ENCODE assay signal across 1 cellular context in the genomic region with DNA sequence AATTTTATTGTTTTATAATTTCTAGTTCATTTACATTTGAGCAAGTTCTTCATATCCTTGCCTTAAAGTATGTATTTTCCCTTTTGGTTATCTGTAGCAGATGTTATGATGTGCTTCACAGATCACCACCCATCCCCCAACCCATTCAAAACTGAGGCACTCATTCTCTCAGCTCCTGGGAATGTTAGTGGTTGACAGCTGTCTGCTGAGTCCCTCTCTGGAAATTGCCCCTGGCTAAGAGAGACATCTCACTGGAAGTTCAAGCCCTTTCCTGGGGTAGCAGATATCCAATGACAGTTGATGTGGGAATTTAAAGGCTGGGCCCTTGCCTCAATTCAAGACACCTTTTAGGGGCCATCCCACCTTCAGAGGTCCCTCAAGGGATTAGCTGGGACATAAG.
TF ChIP-seq lines count a peak whose summit lies in the region.

No MANE protein-coding gene starts in this region.

TF ChIP-seq in GM23338, 12 proteins besides CTCF, POLR2A, EP300 and RAD21 (continued from another document):
- TF ChIP-seq, protein P1, sequence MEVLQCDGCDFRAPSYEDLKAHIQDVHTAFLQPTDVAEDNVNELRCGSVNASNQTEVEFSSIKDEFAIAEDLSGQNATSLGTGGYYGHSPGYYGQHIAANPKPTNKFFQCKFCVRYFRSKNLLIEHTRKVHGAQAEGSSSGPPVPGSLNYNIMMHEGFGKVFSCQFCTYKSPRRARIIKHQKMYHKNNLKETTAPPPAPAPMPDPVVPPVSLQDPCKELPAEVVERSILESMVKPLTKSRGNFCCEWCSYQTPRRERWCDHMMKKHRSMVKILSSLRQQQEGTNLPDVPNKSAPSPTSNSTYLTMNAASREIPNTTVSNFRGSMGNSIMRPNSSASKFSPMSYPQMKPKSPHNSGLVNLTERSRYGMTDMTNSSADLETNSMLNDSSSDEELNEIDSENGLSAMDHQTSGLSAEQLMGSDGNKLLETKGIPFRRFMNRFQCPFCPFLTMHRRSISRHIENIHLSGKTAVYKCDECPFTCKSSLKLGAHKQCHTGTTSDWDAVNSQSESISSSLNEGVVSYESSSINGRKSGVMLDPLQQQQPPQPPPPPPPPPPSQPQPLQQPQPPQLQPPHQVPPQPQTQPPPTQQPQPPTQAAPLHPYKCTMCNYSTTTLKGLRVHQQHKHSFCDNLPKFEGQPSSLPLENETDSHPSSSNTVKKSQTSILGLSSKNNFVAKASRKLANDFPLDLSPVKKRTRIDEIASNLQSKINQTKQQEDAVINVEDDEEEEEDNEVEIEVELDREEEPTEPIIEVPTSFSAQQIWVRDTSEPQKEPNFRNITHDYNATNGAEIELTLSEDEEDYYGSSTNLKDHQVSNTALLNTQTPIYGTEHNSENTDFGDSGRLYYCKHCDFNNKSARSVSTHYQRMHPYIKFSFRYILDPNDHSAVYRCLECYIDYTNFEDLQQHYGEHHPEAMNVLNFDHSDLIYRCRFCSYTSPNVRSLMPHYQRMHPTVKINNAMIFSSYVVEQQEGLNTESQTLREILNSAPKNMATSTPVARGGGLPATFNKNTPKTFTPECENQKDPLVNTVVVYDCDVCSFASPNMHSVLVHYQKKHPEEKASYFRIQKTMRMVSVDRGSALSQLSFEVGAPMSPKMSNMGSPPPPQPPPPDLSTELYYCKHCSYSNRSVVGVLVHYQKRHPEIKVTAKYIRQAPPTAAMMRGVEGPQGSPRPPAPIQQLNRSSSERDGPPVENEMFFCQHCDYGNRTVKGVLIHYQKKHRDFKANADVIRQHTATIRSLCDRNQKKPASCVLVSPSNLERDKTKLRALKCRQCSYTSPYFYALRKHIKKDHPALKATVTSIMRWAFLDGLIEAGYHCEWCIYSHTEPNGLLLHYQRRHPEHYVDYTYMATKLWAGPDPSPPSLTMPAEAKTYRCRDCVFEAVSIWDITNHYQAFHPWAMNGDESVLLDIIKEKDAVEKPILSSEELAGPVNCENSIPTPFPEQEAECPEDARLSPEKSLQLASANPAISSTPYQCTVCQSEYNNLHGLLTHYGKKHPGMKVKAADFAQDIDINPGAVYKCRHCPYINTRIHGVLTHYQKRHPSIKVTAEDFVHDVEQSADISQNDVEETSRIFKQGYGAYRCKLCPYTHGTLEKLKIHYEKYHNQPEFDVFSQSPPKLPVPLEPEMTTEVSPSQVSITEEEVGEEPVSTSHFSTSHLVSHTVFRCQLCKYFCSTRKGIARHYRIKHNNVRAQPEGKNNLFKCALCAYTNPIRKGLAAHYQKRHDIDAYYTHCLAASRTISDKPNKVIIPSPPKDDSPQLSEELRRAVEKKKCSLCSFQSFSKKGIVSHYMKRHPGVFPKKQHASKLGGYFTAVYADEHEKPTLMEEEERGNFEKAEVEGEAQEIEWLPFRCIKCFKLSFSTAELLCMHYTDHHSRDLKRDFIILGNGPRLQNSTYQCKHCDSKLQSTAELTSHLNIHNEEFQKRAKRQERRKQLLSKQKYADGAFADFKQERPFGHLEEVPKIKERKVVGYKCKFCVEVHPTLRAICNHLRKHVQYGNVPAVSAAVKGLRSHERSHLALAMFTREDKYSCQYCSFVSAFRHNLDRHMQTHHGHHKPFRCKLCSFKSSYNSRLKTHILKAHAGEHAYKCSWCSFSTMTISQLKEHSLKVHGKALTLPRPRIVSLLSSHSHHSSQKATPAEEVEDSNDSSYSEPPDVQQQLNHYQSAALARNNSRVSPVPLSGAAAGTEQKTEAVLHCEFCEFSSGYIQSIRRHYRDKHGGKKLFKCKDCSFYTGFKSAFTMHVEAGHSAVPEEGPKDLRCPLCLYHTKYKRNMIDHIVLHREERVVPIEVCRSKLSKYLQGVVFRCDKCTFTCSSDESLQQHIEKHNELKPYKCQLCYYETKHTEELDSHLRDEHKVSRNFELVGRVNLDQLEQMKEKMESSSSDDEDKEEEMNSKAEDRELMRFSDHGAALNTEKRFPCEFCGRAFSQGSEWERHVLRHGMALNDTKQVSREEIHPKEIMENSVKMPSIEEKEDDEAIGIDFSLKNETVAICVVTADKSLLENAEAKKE (CRISPR knock-in tag; IDR thresholded peaks at IDR 0.05): no peak
